ENCODE assay signal across 19 cellular contexts in genomic region chr1:9402717-9403116, GRCh38.
DNase-seq lines count a peak whose midpoint lies in the region; ATAC-seq and TF ChIP-seq lines count a peak whose summit lies in the region.
"Had no signal": no experiment of that assay in that cellular context is flagged by ENCODE, and none has a peak within 500 bp of the region (broad histone marks: within the 10 kb centered on the region; RNA-seq: fewer than 3 reads in every experiment).

No MANE protein-coding gene starts in this region.

- DNase-seq in Panc1 (ENCODE audit: low read depth, low spot score) (no peak), glutamatergic neuron (no peak), thoracic aorta (ENCODE audit: low spot score) (no peak), upper lobe of right lung (no peak), COLO829 (ENCODE audit: low spot score) (no peak), prostate gland (ENCODE audit: low spot score) (no peak)
- DNase-seq: ACHN, COR-L47, GF-D8, H9, NCI-H1048, NCI-H1436 treated with DMSO at 0.1 percent for 48 hours, NCI-H2029, NCI-H345, NCI-H524 treated with DMSO at 0.1 percent for 48 hours, PC-9, SJCRH30 had no signal

- no TSS peak for BruUV-seq in Panc1 (replicated peaks; lab: Mats Ljungman, UMichigan)

- intact Hi-C loops in Panc1 (cut with micrococcal nuclease; ENCODE audit: unreplicated experiment): no loop called here
- intact Hi-C loops in upper lobe of right lung (cut with DNase I): no loop called here
- intact Hi-C loops in prostate gland (cut with DNase I): no loop called here

- H4K20me1 ChIP-seq in BLaER1 treated with 17β-estradiol and CSF1 and Interleukin-3, amounts not matched to agents 10 nM and 100 nM: peaks cover 0 to 18% (median 0%) of the 10 kb centered on the region in 11 experiments; a peak in 3 of 22 replicates

- POLR2A ChIA-PET in Panc1 (lab: Charles Lee): interaction anchor here (0.7 kb wide), 2 partner anchors 17 to 331 kb away, joined by 11 to 12 read pairs; no protein-coding TSS in a partner anchor

- peak overlapping the region; percentile 67 for H3K27ac Mint-ChIP-seq in glutamatergic neuron (ENCODE audit: unreplicated experiment)
- H3K27ac Mint-ChIP-seq: H9 had no signal

- H3K9me3 ChIP-seq in BLaER1 treated with 17β-estradiol and CSF1 and Interleukin-3, amounts not matched to agents 10 nM and 100 nM (replicated peaks in 1 of 11): peaks cover 0 to 14% (median 0%) of the 10 kb centered on the region in 11 experiments; a peak in 5 of 22 replicates
- no peaks in the 10 kb centered on the region for H3K9me3 ChIP-seq in Panc1 (ENCODE audit: control insufficient read depth, insufficient read depth, low read depth, low read length)
- H3K9me3 ChIP-seq in thoracic aorta: no peaks in the 10 kb centered on the region
- no peaks in the 10 kb centered on the region for H3K9me3 ChIP-seq in upper lobe of right lung
- H3K9me3 ChIP-seq in prostate gland: no peaks in the 10 kb centered on the region
- H3K9me3 ChIP-seq: SJCRH30 had no signal

- H3K4me1 ChIP-seq in BLaER1 treated with 17β-estradiol and CSF1 and Interleukin-3, amounts not matched to agents 10 nM and 100 nM: peaks cover 30 to 91% (median 78%) of the 10 kb centered on the region in 10 experiments
- peaks cover 48% of the 10 kb centered on the region for H3K4me1 ChIP-seq in Panc1 (ENCODE audit: control insufficient read depth, insufficient read depth, low read length)
- peaks cover 37 to 74% of the 10 kb centered on the region in 2 donors for H3K4me1 ChIP-seq in thoracic aorta (ENCODE audit: control insufficient read depth in 1 of 2, low read depth in 2 of 2)
- peaks cover 20% of the 10 kb centered on the region for H3K4me1 ChIP-seq in upper lobe of right lung
- H3K4me1 ChIP-seq in prostate gland (replicated peaks): peaks cover 5% of the 10 kb centered on the region

- H3K4me2 ChIP-seq in BLaER1 treated with 17β-estradiol and CSF1 and Interleukin-3, amounts not matched to agents 10 nM and 100 nM: peak overlapping the region in 10 of 11 experiments; percentile 18 to 98 (median 90); a peak in 19 of 22 replicates
- H3K4me2 ChIP-seq: KMS-11 had no signal

- H3K27me3 Mint-ChIP-seq in glutamatergic neuron (ENCODE audit: unreplicated experiment): no peaks in the 10 kb centered on the region

- ATAC-seq in Panc1 (no peak), thoracic aorta (ENCODE audit: insufficient number of reproducible peaks, low FRiP score, low read depth) (no peak), upper lobe of right lung (no peak)

- H3K36me3 Mint-ChIP-seq in glutamatergic neuron (ENCODE audit: unreplicated experiment): no peaks in the 10 kb centered on the region

- peaks cover 10% of the 10 kb centered on the region for H3K9me3 Mint-ChIP-seq in glutamatergic neuron (ENCODE audit: unreplicated experiment)
- H3K9me3 Mint-ChIP-seq: H9 had no signal

- peaks cover 0 to 45% (median 0%) of the 10 kb centered on the region in 11 experiments; a peak in 7 of 22 replicates for H3K27me3 ChIP-seq in BLaER1 treated with 17β-estradiol and CSF1 and Interleukin-3, amounts not matched to agents 10 nM and 100 nM
- H3K27me3 ChIP-seq in Panc1 (ENCODE audit: control insufficient read depth, insufficient read depth, low read length) (no peaks in the 10 kb centered on the region), thoracic aorta (replicated peaks; ENCODE audit: insufficient read depth) (no peaks in the 10 kb centered on the region), upper lobe of right lung (no peaks in the 10 kb centered on the region), prostate gland (replicated peaks; ENCODE audit: insufficient read depth) (no peaks in the 10 kb centered on the region)
- H3K27me3 ChIP-seq: SJCRH30 had no signal

- CTCF ChIA-PET in Panc1 (lab: Charles Lee): interaction anchor here (0.7 kb wide), 3 partner anchors 8 to 158 kb away, joined by 3 to 6 read pairs (median 4); no protein-coding TSS in a partner anchor

- in situ Hi-C loops in Panc1 (cut with HindIII; ENCODE audit: low pct_unique_long_range_greater_than_20kb, low sequenced_read_pairs): no loop called here

- H3K4me1 Mint-ChIP-seq in glutamatergic neuron (ENCODE audit: low read depth, unreplicated experiment): peaks cover 16% of the 10 kb centered on the region

- no peak overlapping the region for H3K4me3 ChIP-seq in BLaER1 treated with 17β-estradiol and CSF1 and Interleukin-3, amounts not matched to agents 10 nM and 100 nM
- H3K4me3 ChIP-seq in Panc1 (ENCODE audit: low read depth in 2 of 2, low read length in 2 of 2) (no peak overlapping the region), thoracic aorta (no peak overlapping the region), upper lobe of right lung (no peak overlapping the region), prostate gland (no peak overlapping the region)
- H3K4me3 ChIP-seq: PC-9, SJCRH30 had no signal

- H3K27ac ChIP-seq in BLaER1 treated with 17β-estradiol and CSF1 and Interleukin-3, amounts not matched to agents 10 nM and 100 nM: peak overlapping the region in 3 of 11 experiments; percentile 38 to 87 (median 62); a peak in 4 of 22 replicates
- peak overlapping the region; percentile 96 for H3K27ac ChIP-seq in Panc1 (ENCODE audit: low read length)
- H3K27ac ChIP-seq in thoracic aorta: peak overlapping the region; percentile 86 to 93
- H3K27ac ChIP-seq in upper lobe of right lung: no peak overlapping the region
- H3K27ac ChIP-seq in prostate gland: no peak overlapping the region
- H3K27ac ChIP-seq: KMS-11, PC-9, SJCRH30 had no signal

- no peak overlapping the region for H3K4me3 Mint-ChIP-seq in glutamatergic neuron (ENCODE audit: unreplicated experiment)
- H3K4me3 Mint-ChIP-seq: H9 had no signal

- 87% methylated on average over 9 of the region's 9 CpGs for WGBS in prostate gland

- H3K36me3 ChIP-seq in BLaER1 treated with 17β-estradiol and CSF1 and Interleukin-3, amounts not matched to agents 10 nM and 100 nM: no peaks in the 10 kb centered on the region
- H3K36me3 ChIP-seq in Panc1 (ENCODE audit: control insufficient read depth, insufficient read depth, low read length): no peaks in the 10 kb centered on the region
- H3K36me3 ChIP-seq in thoracic aorta: no peaks in the 10 kb centered on the region
- no peaks in the 10 kb centered on the region for H3K36me3 ChIP-seq in upper lobe of right lung
- no peaks in the 10 kb centered on the region for H3K36me3 ChIP-seq in prostate gland
- H3K36me3 ChIP-seq: SJCRH30 had no signal

- TF ChIP-seq CTCF in Panc1 (IDR thresholded peaks at IDR 0.05) (no peak), glutamatergic neuron (IDR thresholded peaks at IDR 0.05; ENCODE audit: partially characterized antibody, unreplicated experiment) (no peak), thoracic aorta (IDR thresholded peaks at IDR 0.05) (no peak), upper lobe of right lung (IDR thresholded peaks at IDR 0.05) (no peak), prostate gland (IDR thresholded peaks at IDR 0.05) (no peak)

- H3K9ac ChIP-seq in BLaER1 treated with 17β-estradiol and CSF1 and Interleukin-3, amounts not matched to agents 10 nM and 100 nM: peak overlapping the region in 3 of 11 experiments; percentile 1 to 53 (median 3); a peak in 2 of 22 replicates
- H3K9ac ChIP-seq: KMS-11 had no signal

- TF ChIP-seq POLR2A in prostate gland (IDR thresholded peaks at IDR 0.05): no peak

Comparison
In these comparisons a context has a peak if more than half of its experiments do, and no peak if none do; other contexts are left out.
1. H3K27ac ChIP-seq: peak in Panc1 (single experiment) and thoracic aorta (2 of 2); none in upper lobe of right lung (single experiment) and prostate gland (0 of 2).